ENCODE assay signal across 8 cellular contexts in genomic region chr6:121335111-121336008, GRCh38. TPM values are rescaled to one million over a fixed set of nuclear protein-coding genes. Genes with fewer than 3 reads are reported as not detected.
DNase-seq lines count a peak whose midpoint lies in the region; ATAC-seq and TF ChIP-seq lines count a peak whose summit lies in the region.

No MANE protein-coding gene starts in this region.

- H3K36me3 ChIP-seq in vagina: no peaks in the 10 kb centered on the region

- peak overlapping the region; percentile 98 for H3K27ac Mint-ChIP-seq in activated CD4-positive, alpha-beta T cell treated with anti-CD3 and anti-CD28 coated beads for 36 hours
- H3K27ac Mint-ChIP-seq in memory B cell: peak overlapping the region; percentile 98

- peaks cover 32% of the 10 kb centered on the region for H3K4me1 Mint-ChIP-seq in activated CD4-positive, alpha-beta T cell treated with anti-CD3 and anti-CD28 coated beads for 36 hours
- H3K4me1 Mint-ChIP-seq in memory B cell: peaks cover 15% of the 10 kb centered on the region

- no peaks in the 10 kb centered on the region for H3K27me3 ChIP-seq in vagina

- H3K4me1 ChIP-seq in vagina: peaks cover 11% of the 10 kb centered on the region

- no peaks in the 10 kb centered on the region for H3K9me3 ChIP-seq in vagina

- no peaks in the 10 kb centered on the region for H3K9me3 Mint-ChIP-seq in activated CD4-positive, alpha-beta T cell treated with anti-CD3 and anti-CD28 coated beads for 36 hours (ENCODE audit: low read depth)
- no peaks in the 10 kb centered on the region for H3K9me3 Mint-ChIP-seq in memory B cell

- no peak for TF ChIP-seq CTCF in vagina (IDR thresholded peaks at IDR 0.05)

- DNase-seq in activated CD4-positive, alpha-beta T cell treated with anti-CD3 and anti-CD28 coated beads for 36 hours: no peak
- no peak for DNase-seq in activated CD4-positive, alpha-beta T cell treated with anti-CD3 and anti-CD28 coated beads, Interleukin-2, amount 50 U/mL, for 1 hour
- DNase-seq in NCI-H1417 treated with DMSO at 0.1 percent for 48 hours (lab: John Stamatoyannopoulos, UW) (peak; percentile 2), caudate nucleus (lab: John Stamatoyannopoulos, UW) (no peak), memory B cell (ENCODE audit: low spot score in 2 of 2) (no peak), vagina (ENCODE audit: extremely low spot score in 2 of 2) (no peak), AG20443 (ENCODE audit: low spot score) (no peak), NOMO-1 treated with dmso at 0.1 percent for 144 hours (lab: John Stamatoyannopoulos, UW; ENCODE audit: unreplicated experiment) (no peak)

- H3K4me3 ChIP-seq in vagina: peak overlapping the region; percentile 57 to 81

- intact Hi-C loops in activated CD4-positive, alpha-beta T cell treated with anti-CD3 and anti-CD28 coated beads for 36 hours (cut with DNase I, micrococcal nuclease): loop anchor here in 1 of 2 experiments (2.0 to 10.0 kb wide), 3 partner anchors 1059 to 1481 kb away; partner anchors contain the start of genes HSF2 and SERINC1
- intact Hi-C loops in vagina (cut with DNase I): no loop called here

- POLR2A ChIA-PET in activated CD4-positive, alpha-beta T cell treated with anti-CD3 and anti-CD28 coated beads for 36 hours (lab: Charles Lee): interaction anchor here (0.7 kb wide), 1 partner anchor 1711 kb away, joined by 3 read pairs; no protein-coding TSS in a partner anchor

- TF ChIP-seq POLR2A in vagina (IDR thresholded peaks at IDR 0.05): no peak

- no peak for ATAC-seq in activated CD4-positive, alpha-beta T cell treated with anti-CD3 and anti-CD28 coated beads for 36 hours
- no peak for ATAC-seq in memory B cell (ENCODE audit: low read depth)

- no peaks in the 10 kb centered on the region for H3K36me3 Mint-ChIP-seq in activated CD4-positive, alpha-beta T cell treated with anti-CD3 and anti-CD28 coated beads for 36 hours (ENCODE audit: low read depth)
- H3K36me3 Mint-ChIP-seq in memory B cell: no peaks in the 10 kb centered on the region

- H3K27ac ChIP-seq in caudate nucleus (ENCODE audit: low read depth, low read length): peak overlapping the region; percentile 99
- peak overlapping the region; percentile 96 for H3K27ac ChIP-seq in vagina

- H3K4me3 Mint-ChIP-seq in activated CD4-positive, alpha-beta T cell treated with anti-CD3 and anti-CD28 coated beads for 36 hours: peak overlapping the region; percentile 94
- peak overlapping the region; percentile 97 for H3K4me3 Mint-ChIP-seq in memory B cell

- CTCF ChIA-PET in activated CD4-positive, alpha-beta T cell treated with anti-CD3 and anti-CD28 coated beads for 36 hours (lab: Charles Lee): interaction anchor here (0.6 to 1.3 kb wide), 2 partner anchors 11 to 1344 kb away, joined by 3 to 9 read pairs; no protein-coding TSS in a partner anchor

- H3K27me3 Mint-ChIP-seq in activated CD4-positive, alpha-beta T cell treated with anti-CD3 and anti-CD28 coated beads for 36 hours: no peaks in the 10 kb centered on the region
- H3K27me3 Mint-ChIP-seq in memory B cell: no peaks in the 10 kb centered on the region

RNA-seq across cellular contexts. Expression of gene TBC1D32, which starts 1.1 kb away (rescaled TPM):
- total RNA-seq in activated CD4-positive, alpha-beta T cell treated with anti-CD3 and anti-CD28 coated beads for 36 hours: 1 to 10 TPM; 9.2 to 9.9 TPM
- 9.8 TPM for total RNA-seq in vagina
